In genomic region chr2:191100216-191100615, GRCh38 we compare ENCODE assay signal across 30 cellular contexts.
"Had no signal": no experiment of that assay in that cellular context is flagged by ENCODE, and none has a peak within 500 bp of the region (broad histone marks: within the 10 kb centered on the region; RNA-seq: fewer than 3 reads in every experiment).

No MANE protein-coding gene starts in this region.

- H3K9me3 Mint-ChIP-seq: effector memory CD8-positive, alpha-beta T cell had no signal

- H3K27ac Mint-ChIP-seq: activated B cell treated with CpG ODN at 0.5 μM for 24 hours; activated CD4-positive, alpha-beta memory T cell treated with anti-CD3 and anti-CD28 coated beads, Interleukin-2, amount 10 ng/mL, durations not matched to agents 7 days and 5 days; activated CD4-positive, alpha-beta T cell treated with anti-CD3 and anti-CD28 coated beads, Interleukin-2, amount 10 ng/mL, durations not matched to agents 24 days and 14 days; activated CD8-positive, alpha-beta memory T cell treated with anti-CD3 and anti-CD28 coated beads, Interleukin-2, amount 10 ng/mL, durations not matched to agents 7 days and 5 days; activated naive CD4-positive, alpha-beta T cell treated with anti-CD3 and anti-CD28 coated beads for 36 hours; effector memory CD8-positive, alpha-beta T cell; T-helper 17 cell; T-helper 2 cell treated with Interferon-gamma antibody and Interleukin-4, amounts not matched to agents 5 μg/mL and 100 μg/mL, for 36 hours had no signal

- H3K27me3 Mint-ChIP-seq: activated CD4-positive, alpha-beta memory T cell treated with anti-CD3 and anti-CD28 coated beads, Interleukin-2, amount 10 ng/mL, durations not matched to agents 7 days and 5 days; activated CD4-positive, alpha-beta T cell treated with anti-CD3 and anti-CD28 coated beads, Interleukin-2, amount 10 ng/mL, durations not matched to agents 24 days and 14 days; activated CD8-positive, alpha-beta memory T cell treated with anti-CD3 and anti-CD28 coated beads, Interleukin-2, amount 10 ng/mL, durations not matched to agents 7 days and 5 days; activated naive CD4-positive, alpha-beta T cell treated with anti-CD3 and anti-CD28 coated beads, Interleukin-2, amount 50 U/mL, for 24 hours; effector memory CD8-positive, alpha-beta T cell; T-helper 17 cell had no signal

- DNase-seq: activated B cell treated with CpG ODN at 0.5 μM for 24 hours; activated CD4-positive, alpha-beta memory T cell treated with anti-CD3 and anti-CD28 coated beads, Interleukin-2, amount 10 ng/mL, durations not matched to agents 7 days and 5 days; activated CD4-positive, alpha-beta T cell treated with anti-CD3 and anti-CD28 coated beads, Interleukin-2, amount 10 ng/mL, durations not matched to agents 24 days and 14 days; activated CD4-positive, alpha-beta T cell treated with anti-CD3 and anti-CD28 coated beads, Interleukin-2, amount 50 U/mL, for 4 hours; activated CD8-positive, alpha-beta memory T cell treated with anti-CD3 and anti-CD28 coated beads, Interleukin-2, amount 10 ng/mL, durations not matched to agents 7 days and 5 days; activated CD8-positive, alpha-beta memory T cell treated with anti-CD3 and anti-CD28 coated beads, Interleukin-2, amount 50 U/mL, for 4 hours; activated effector memory CD4-positive, alpha-beta T cell treated with anti-CD3 and anti-CD28 coated beads, Interleukin-2, amount 50 U/mL, for 16 hours; activated naive CD4-positive, alpha-beta T cell treated with anti-CD3 and anti-CD28 coated beads for 36 hours; activated T-cell treated with anti-CD3 and anti-CD28 coated beads, Interleukin-2, amount 50 U/mL, for 1 hour; adrenal gland; amygdala; aorta; body of pancreas; caudate nucleus; cortex of kidney; dermis blood vessel endothelial cell; effector CD4-positive, alpha-beta T cell; effector memory CD8-positive, alpha-beta T cell; erythroblast; foreskin keratinocyte; gastrocnemius medialis; glutamatergic neuron; heart left ventricle; T-helper 1 cell; T-helper 17 cell; T1000; WERI-Rb-1 had no signal

- H3K4me3 Mint-ChIP-seq: activated B cell treated with CpG ODN at 0.5 μM for 24 hours; activated CD4-positive, alpha-beta memory T cell treated with anti-CD3 and anti-CD28 coated beads, Interleukin-2, amount 10 ng/mL, durations not matched to agents 7 days and 5 days; activated CD4-positive, alpha-beta T cell treated with anti-CD3 and anti-CD28 coated beads, Interleukin-2, amount 10 ng/mL, durations not matched to agents 24 days and 14 days; activated CD8-positive, alpha-beta memory T cell treated with anti-CD3 and anti-CD28 coated beads, Interleukin-2, amount 10 ng/mL, durations not matched to agents 7 days and 5 days; activated naive CD4-positive, alpha-beta T cell treated with anti-CD3 and anti-CD28 coated beads for 36 hours; activated naive CD4-positive, alpha-beta T cell treated with anti-CD3 and anti-CD28 coated beads, Interleukin-2, amount 50 U/mL, for 24 hours; effector memory CD8-positive, alpha-beta T cell; T-helper 17 cell; T-helper 2 cell treated with Interferon-gamma antibody and Interleukin-4, amounts not matched to agents 5 μg/mL and 100 μg/mL, for 36 hours had no signal

- ATAC-seq: activated CD4-positive, CD25-positive, alpha-beta regulatory T cell treated with anti-CD3 and anti-CD28 coated beads, Interleukin-2, amount 50 U/mL, for 24 hours; activated CD8-positive, alpha-beta memory T cell treated with anti-CD3 and anti-CD28 coated beads, Interleukin-2, amount 10 ng/mL, durations not matched to agents 7 days and 5 days; body of pancreas; effector memory CD8-positive, alpha-beta T cell; foreskin keratinocyte; gastrocnemius medialis; heart left ventricle; T-helper 17 cell had no signal

- H3K4me1 Mint-ChIP-seq: activated B cell treated with CpG ODN at 0.5 μM for 24 hours had no signal
